In genomic region chr4:22048326-22048725, GRCh38 we compare ENCODE assay signal across 31 cellular contexts.
"Had no signal": no experiment of that assay in that cellular context is flagged by ENCODE, and none has a peak within 500 bp of the region (broad histone marks: within the 10 kb centered on the region; RNA-seq: fewer than 3 reads in every experiment).

No MANE protein-coding gene starts in this region.

- H3K4me3 ChIP-seq: adrenal gland, ascending aorta, body of pancreas, breast epithelium, cardiac muscle cell had no signal

- H3K27ac ChIP-seq: adrenal gland, ascending aorta, body of pancreas, brain microvascular endothelial cell, breast epithelium, cardiac muscle cell had no signal

- DNase-seq: activated effector memory CD4-positive, alpha-beta T cell treated with anti-CD3 and anti-CD28 coated beads, Interleukin-2, amount 50 U/mL, for 16 hours; activated effector memory CD4-positive, alpha-beta T cell treated with Interleukin-2 at 50 U/mL for 16 hours; activated gamma-delta T cell; activated gamma-delta T cell treated with Interleukin-2 at 50 U/mL for 16 hours; activated naive CD4-positive, alpha-beta T cell; activated naive CD4-positive, alpha-beta T cell treated with anti-CD3 and anti-CD28 coated beads for 36 hours; activated naive CD4-positive, alpha-beta T cell treated with anti-CD3 and anti-CD28 coated beads, Interleukin-2, amount 10 ng/mL, durations not matched to agents 7 days and 5 days; activated naive CD4-positive, alpha-beta T cell treated with anti-CD3 and anti-CD28 coated beads, Interleukin-2, amount 50 U/mL, for 16 hours; activated naive CD4-positive, alpha-beta T cell treated with Interleukin-2 at 50 U/mL for 16 hours; activated naive CD8-positive, alpha-beta T cell treated with anti-CD3 and anti-CD28 coated beads for 36 hours; activated naive CD8-positive, alpha-beta T cell treated with anti-CD3 and anti-CD28 coated beads, Interleukin-2, amount 10 ng/mL, durations not matched to agents 7 days and 5 days; activated naive CD8-positive, alpha-beta T cell treated with anti-CD3 and anti-CD28 coated beads, Interleukin-2, amount 50 U/mL, for 24 hours; activated T-cell treated with anti-CD3 and anti-CD28 coated beads, Interleukin-2, amount 50 U/mL, for 24 hours; activated T-cell treated with anti-CD3 and anti-CD28 coated beads, Interleukin-2, amount 50 U/mL, for 4 hours; activated T-cell treated with anti-CD3 and anti-CD28 coated beads, Interleukin-2, amount 50 U/mL, for 48 hours; activated T-cell treated with anti-CD3 and anti-CD28 coated beads, Interleukin-2, amount 50 U/mL, for 72 hours; adrenal gland; amniotic stem cell; amygdala; anterior cingulate cortex; aorta; body of pancreas; brain microvascular endothelial cell; caudate nucleus; central memory CD4-positive, alpha-beta T cell; cerebellar nuclear complex had no signal

- ATAC-seq: activated naive CD4-positive, alpha-beta T cell treated with anti-CD3 and anti-CD28 coated beads, Interleukin-2, amount 50 U/mL, for 72 hours; activated naive CD8-positive, alpha-beta T cell treated with anti-CD3 and anti-CD28 coated beads, Interleukin-2, amount 50 U/mL, for 24 hours; activated T-cell treated with anti-CD3 and anti-CD28 coated beads, Interleukin-2, amount 50 U/mL, for 4 hours; activated T-cell treated with anti-CD3 and anti-CD28 coated beads, Interleukin-2, amount 50 U/mL, for 72 hours; activated T-helper 17 cell treated with anti-CD3 and anti-CD28 coated beads, Interleukin-2, amount 50 U/mL, for 72 hours; body of pancreas had no signal

- H3K36me3 ChIP-seq: adrenal gland, ascending aorta, brain microvascular endothelial cell, breast epithelium, cardiac muscle cell had no signal

- H3K9me3 ChIP-seq: adrenal gland, ascending aorta had no signal

- H3K4me1 ChIP-seq: adrenal gland, ascending aorta, body of pancreas, breast epithelium had no signal

- H3K27me3 ChIP-seq: adrenal gland, ascending aorta, body of pancreas, brain microvascular endothelial cell, breast epithelium, cardiac muscle cell had no signal
